29 cellular contexts compared by ENCODE assay signal in genomic region chr14:23626946-23627345, GRCh38. TPM values are rescaled to one million over a fixed set of nuclear protein-coding genes. Genes with fewer than 3 reads are reported as not detected.
DNase-seq lines count a peak whose midpoint lies in the region; ATAC-seq, FAIRE-seq and TF ChIP-seq lines count a peak whose summit lies in the region.
"Had no signal": no experiment of that assay in that cellular context is flagged by ENCODE, and none has a peak within 500 bp of the region (broad histone marks: within the 10 kb centered on the region; RNA-seq: fewer than 3 reads in every experiment).

No MANE protein-coding gene starts in this region.

- H3K9me3 ChIP-seq in HepG2 (ENCODE audit: low read length) (peaks cover 33% of the 10 kb centered on the region), right lobe of liver (peaks cover 0 to 7% (median 0%) of the 10 kb centered on the region in 4 donors), endodermal cell (ENCODE audit: control insufficient read depth, low read length) (peaks cover 74% of the 10 kb centered on the region)
- H3K9me3 ChIP-seq: BE2C had no signal

- DNase-seq in HepG2 (ENCODE audit: low spot score) (no peak), right lobe of liver (no peak), endodermal cell (peak; percentile 11), SHP77 (lab: John Stamatoyannopoulos, UW) (no peak)
- no peak for DNase-seq in stimulated activated CD4-positive, alpha-beta T cell treated with anti-CD3 and anti-CD28 coated beads, Interleukin-4, amount 100 ng/mL, for 1 hour
- DNase-seq: 8988T; ACHN; BE2C; C1 segment of cervical spinal cord; CD4-positive, alpha-beta memory T cell; CD4-positive, CD25-positive, alpha-beta regulatory T cell; CD8-positive, alpha-beta memory T cell; COR-L47; DMS 273 treated with DMSO at 0.1 percent for 48 hours; DMS153; DMS53; DMS79; DND-41; EL; GDM1 had no signal

- TF ChIP-seq RAD21 in HepG2 (CRISPR knock-in tag; IDR thresholded peaks at IDR 0.05) = no peak

- no peaks in the 10 kb centered on the region for H3K27me3 ChIP-seq in HepG2 (ENCODE audit: control insufficient read depth in 1 of 2, insufficient read depth in 2 of 2, low read length in 2 of 2)
- H3K27me3 ChIP-seq in right lobe of liver = no peaks in the 10 kb centered on the region
- no peaks in the 10 kb centered on the region for H3K27me3 ChIP-seq in endodermal cell (ENCODE audit: control insufficient read depth, insufficient read depth, low read length, poor library complexity, severe bottlenecking)
- H3K27me3 ChIP-seq: BE2C, BLaER1 had no signal

- TF ChIP-seq POLR2A in HepG2 (IDR thresholded peaks at IDR 0.05; ENCODE audit: insufficient read depth in 1 of 2, low read depth in 2 of 2, low read length in 2 of 2) = no peak
- TF ChIP-seq POLR2A in right lobe of liver (IDR thresholded peaks at IDR 0.05) = no peak

- no peaks in the 10 kb centered on the region for H4K20me1 ChIP-seq in HepG2 (ENCODE audit: insufficient read depth, low read length)
- H4K20me1 ChIP-seq: BLaER1 had no signal

- intact Hi-C loops in HepG2 (cut with micrococcal nuclease; ENCODE audit: unreplicated experiment) (no loop called here), right lobe of liver (cut with DNase I) (no loop called here)

- TF ChIP-seq CTCF in HepG2 (CRISPR knock-in tag; IDR thresholded peaks at IDR 0.05) (no peak), right lobe of liver (IDR thresholded peaks at IDR 0.05) (no peak), endodermal cell (conservative IDR thresholded peaks at IDR 0.05) (no peak)

- H3K4me2 ChIP-seq in HepG2 (ENCODE audit: low read depth, low read length) = no peak overlapping the region
- H3K4me2 ChIP-seq: BLaER1 had no signal

- H3K27ac ChIP-seq in HepG2 (ENCODE audit: extremely low read length, insufficient read depth, low read length) (no peak overlapping the region), right lobe of liver (no peak overlapping the region), endodermal cell (ENCODE audit: low read depth, low read length) (no peak overlapping the region)
- H3K27ac ChIP-seq: BLaER1 had no signal

- no peak overlapping the region for H3K27ac Mint-ChIP-seq in endodermal cell
- H3K27ac Mint-ChIP-seq: CD14-positive monocyte; CD4-positive, alpha-beta memory T cell; CD4-positive, CD25-positive, alpha-beta regulatory T cell had no signal

- CTCF ChIA-PET in HepG2 (lab: Yijun Ruan, JAX; ENCODE audit: low intra/inter-chr PET ratio, low total read pairs) = no interaction called here

- no peak for ATAC-seq in HepG2
- no peak for ATAC-seq in right lobe of liver
- ATAC-seq: GM12878 had no signal

- TF ChIP-seq EP300 in HepG2 (IDR thresholded peaks at IDR 0.05; ENCODE audit: low read depth in 2 of 2, low read length in 2 of 2) = no peak
- no peak for TF ChIP-seq EP300 in HepG2 (CRISPR knock-in tag; IDR thresholded peaks at IDR 0.05; ENCODE audit: borderline replicate concordance)

- no peak for FAIRE-seq in HepG2 (lab: Jason Lieb, UNC)
- FAIRE-seq: A204.1, GM12878, GM12892, GM18507 had no signal

- H3K27me3 Mint-ChIP-seq in endodermal cell (ENCODE audit: insufficient read depth) = peaks cover 4% of the 10 kb centered on the region

- peaks cover 22% of the 10 kb centered on the region for H3K4me1 Mint-ChIP-seq in endodermal cell

- H3K9ac ChIP-seq in HepG2 (ENCODE audit: insufficient read depth, low read depth, low read length) (no peak overlapping the region), endodermal cell (ENCODE audit: extremely low read depth, low read length, poor library complexity, severe bottlenecking) (no peak overlapping the region)
- H3K9ac ChIP-seq: BLaER1 had no signal

- in situ Hi-C loops in HepG2 (cut with HindIII; ENCODE audit: extremely low pct_ligation_motif_present, low pct_unique_long_range_greater_than_20kb) = no loop called here

- no peaks in the 10 kb centered on the region for H3K79me2 ChIP-seq in HepG2 (ENCODE audit: insufficient read depth, low read length)

- POLR2A ChIA-PET in HepG2 (lab: Yijun Ruan, JAX) = interaction anchor here (1.0 to 3.5 kb wide), 7 partner anchors 9 to 467 kb away, joined by 3 to 24 read pairs (median 6); partner anchors contain the start of genes DHRS2 and PCK2

- H3K4me1 ChIP-seq in HepG2 (ENCODE audit: insufficient read depth, low read length) (peaks cover 39% of the 10 kb centered on the region), right lobe of liver (peaks cover 0 to 3% (median under 1%) of the 10 kb centered on the region in 4 donors), endodermal cell (ENCODE audit: control insufficient read depth, insufficient read depth, low read length) (peaks cover 13% of the 10 kb centered on the region)
- H3K4me1 ChIP-seq: BE2C had no signal

- no peak overlapping the region for H3K4me3 Mint-ChIP-seq in endodermal cell
- H3K4me3 Mint-ChIP-seq: CD14-positive monocyte; CD4-positive, alpha-beta memory T cell; CD4-positive, CD25-positive, alpha-beta regulatory T cell; CD8-positive, alpha-beta memory T cell had no signal

- BruUV-seq in HepG2 (replicated peaks; lab: Mats Ljungman, UMichigan) = no TSS peak

- H3K4me3 ChIP-seq in HepG2 (replicated peaks in 1 of 3; ENCODE audit: insufficient read depth in 1 of 3, low read depth in 2 of 3, low read length in 3 of 3) (no peak overlapping the region), right lobe of liver (no peak overlapping the region), endodermal cell (ENCODE audit: low read length) (no peak overlapping the region)
- H3K4me3 ChIP-seq: BLaER1, GM12878 had no signal

- H3K36me3 Mint-ChIP-seq in endodermal cell (ENCODE audit: low read depth) = no peaks in the 10 kb centered on the region
- H3K36me3 Mint-ChIP-seq: CD14-positive monocyte; CD4-positive, alpha-beta memory T cell; CD4-positive, CD25-positive, alpha-beta regulatory T cell had no signal

- H3K9me3 Mint-ChIP-seq in endodermal cell = peaks cover 62% of the 10 kb centered on the region

- no peak overlapping the region for H2AFZ ChIP-seq in HepG2 (ENCODE audit: low read length)

- no peaks in the 10 kb centered on the region for H3K36me3 ChIP-seq in HepG2 (replicated peaks in 1 of 2; ENCODE audit: control insufficient read depth in 1 of 2, insufficient read depth in 2 of 2, low read length in 2 of 2)
- H3K36me3 ChIP-seq in right lobe of liver = no peaks in the 10 kb centered on the region
- H3K36me3 ChIP-seq in endodermal cell (ENCODE audit: control insufficient read depth, insufficient read depth, low read length) = no peaks in the 10 kb centered on the region
- H3K36me3 ChIP-seq: BE2C, BLaER1 had no signal

RNA-seq across cellular contexts. Expression of gene DHRS2, which starts 9.2 kb away (rescaled TPM):
- 2,867 and 3,021 TPM in 2 replicates for total RNA-seq in HepG2 (2016; rRNA removed; fragmentation: Illumina TruSeq; extraction: Trizol)
- 582 and 659 TPM in 2 replicates for total RNA-seq in HepG2 (2016; cell fraction: cytosol; rRNA removed; fragmentation: Illumina TruSeq; extraction: Trizol; ENCODE audit: low read depth)
- total RNA-seq in HepG2 (2016; cell fraction: insoluble cytoplasmic fraction; rRNA removed; fragmentation: Illumina TruSeq; extraction: Trizol) = 2,776 and 3,102 TPM in 2 replicates
- 925 and 1,194 TPM in 2 replicates for total RNA-seq in HepG2 (2016; cell fraction: membrane; rRNA removed; fragmentation: Illumina TruSeq; extraction: Trizol)
- total RNA-seq in HepG2 (2016; cell fraction: nucleus; rRNA removed; fragmentation: Illumina TruSeq; extraction: Trizol) = 2,259 and 2,462 TPM in 2 replicates
- polyA plus RNA-seq in HepG2 (2011; rRNA removed) = 1,596 and 1,621 TPM in 2 replicates
- polyA plus RNA-seq in HepG2 (2011; cell fraction: cytosol; rRNA removed) = 1,194 and 1,328 TPM in 2 replicates
- 2,740 and 3,322 TPM in 2 replicates for polyA plus RNA-seq in HepG2 (2011; cell fraction: nucleus; rRNA removed)
- polyA plus RNA-seq in HepG2 (2012) = 740 and 1,093 TPM in 2 replicates
- 288 and 375 TPM in 2 replicates for polyA plus RNA-seq in HepG2 (2016; cell fraction: cytosol; fragmentation: Illumina TruSeq; extraction: Trizol; ENCODE audit: low read depth)
- 2,577 and 2,685 TPM in 2 replicates for polyA plus RNA-seq in HepG2 (2016; cell fraction: insoluble cytoplasmic fraction; fragmentation: Illumina TruSeq; extraction: Trizol; ENCODE audit: low read depth)
- polyA plus RNA-seq in HepG2 (2016; cell fraction: membrane; fragmentation: Illumina TruSeq; extraction: Trizol; ENCODE audit: low read depth) = 518 and 720 TPM in 2 replicates
- polyA plus RNA-seq in HepG2 (2016; cell fraction: nucleus; fragmentation: Illumina TruSeq; extraction: Trizol; ENCODE audit: insufficient read depth, low read depth) = 3,957 and 4,035 TPM in 2 replicates
- polyA minus RNA-seq in HepG2 (2011; rRNA and poly(A)+ RNA removed; ENCODE audit: low replicate concordance) = 4.9 and 1,419 TPM in 2 replicates
- 390 and 391 TPM in 2 replicates for polyA minus RNA-seq in HepG2 (2011; cell fraction: cytosol; rRNA and poly(A)+ RNA removed)
- 1,540 and 1,882 TPM in 2 replicates for polyA minus RNA-seq in HepG2 (2011; cell fraction: nucleus; rRNA and poly(A)+ RNA removed)
- total RNA-seq in right lobe of liver = 10 to 100 TPM in 1 of 6 experiments, 1 to 10 TPM in 4, under 1 TPM in 1; 0.53 to 12.3 (median 4.2) TPM
- total RNA-seq in endodermal cell = 1 to 10 TPM in 1 of 2 donors, under 1 TPM in 1; 0.66 to 1.2 TPM
- 1.4 TPM for polyA plus RNA-seq in endodermal cell (2013, experiment 1 of 2)
- 1.1 TPM for polyA plus RNA-seq in endodermal cell (2013, experiment 2 of 2)
- total RNA-seq: CD4-positive, alpha-beta memory T cell; CD4-positive, CD25-positive, alpha-beta regulatory T cell had no signal
- polyA plus RNA-seq: CD14-positive monocyte; CD4-positive, alpha-beta memory T cell; CD8-positive, alpha-beta memory T cell had no signal

RNA-seq across cellular contexts. Expression of gene JPH4, which starts 48.4 kb away (rescaled TPM):
- total RNA-seq in HepG2 (2016; rRNA removed; fragmentation: Illumina TruSeq; extraction: Trizol) = 0.14 and 0.22 TPM in 2 replicates
- 0.10 TPM in 1 of 2 replicates, not detected in the other for total RNA-seq in HepG2 (2016; cell fraction: cytosol; rRNA removed; fragmentation: Illumina TruSeq; extraction: Trizol; ENCODE audit: low read depth)
- total RNA-seq in HepG2 (2016; cell fraction: insoluble cytoplasmic fraction; rRNA removed; fragmentation: Illumina TruSeq; extraction: Trizol) = 0.13 and 0.15 TPM in 2 replicates
- 0.10 and 0.22 TPM in 2 replicates for total RNA-seq in HepG2 (2016; cell fraction: membrane; rRNA removed; fragmentation: Illumina TruSeq; extraction: Trizol)
- total RNA-seq in HepG2 (2016; cell fraction: nucleus; rRNA removed; fragmentation: Illumina TruSeq; extraction: Trizol) = 0.12 and 0.44 TPM in 2 replicates
- 0.08 and 0.16 TPM in 2 replicates for polyA plus RNA-seq in HepG2 (2011; rRNA removed)
- 0.15 and 0.18 TPM in 2 replicates for polyA plus RNA-seq in HepG2 (2011; cell fraction: cytosol; rRNA removed)
- 1.1 TPM in 2 replicates for polyA plus RNA-seq in HepG2 (2011; cell fraction: nucleus; rRNA removed)
- polyA plus RNA-seq in HepG2 (2012) = 0.16 and 0.54 TPM in 2 replicates
- polyA plus RNA-seq in HepG2 (2016; cell fraction: cytosol; fragmentation: Illumina TruSeq; extraction: Trizol; ENCODE audit: low read depth) = 0.05 and 0.10 TPM in 2 replicates
- polyA plus RNA-seq in HepG2 (2016; cell fraction: insoluble cytoplasmic fraction; fragmentation: Illumina TruSeq; extraction: Trizol; ENCODE audit: low read depth) = 0.22 and 0.33 TPM in 2 replicates
- polyA plus RNA-seq in HepG2 (2016; cell fraction: membrane; fragmentation: Illumina TruSeq; extraction: Trizol; ENCODE audit: low read depth) = 0.10 and 0.17 TPM in 2 replicates
- 0.42 and 0.55 TPM in 2 replicates for polyA plus RNA-seq in HepG2 (2016; cell fraction: nucleus; fragmentation: Illumina TruSeq; extraction: Trizol; ENCODE audit: insufficient read depth, low read depth)
- polyA minus RNA-seq in HepG2 (2011; rRNA and poly(A)+ RNA removed; ENCODE audit: low replicate concordance) = 0.18 TPM in 1 of 2 replicates, not detected in the other
- polyA minus RNA-seq in HepG2 (2011; cell fraction: cytosol; rRNA and poly(A)+ RNA removed) = 0.35 TPM in 1 of 2 replicates, not detected in the other
- polyA minus RNA-seq in HepG2 (2011; cell fraction: nucleus; rRNA and poly(A)+ RNA removed) = 0.13 and 0.25 TPM in 2 replicates
- total RNA-seq in right lobe of liver = under 1 TPM in 3 of 6 experiments, not detected in 3; 0.07 to 0.20 (median 0.19) TPM
- total RNA-seq in endodermal cell = under 1 TPM; 0.18 to 0.91 TPM
- 13.1 TPM for polyA plus RNA-seq in endodermal cell (2013, experiment 1 of 2)
- 12.8 TPM for polyA plus RNA-seq in endodermal cell (2013, experiment 2 of 2)
- total RNA-seq: A673; CD4-positive, alpha-beta memory T cell; CD4-positive, CD25-positive, alpha-beta regulatory T cell; G401 had no signal
- polyA plus RNA-seq: AG04450; CD8-positive, alpha-beta memory T cell had no signal

RNA-seq across cellular contexts. Expression of gene AP1G2, which starts 59.4 kb away (rescaled TPM):
- total RNA-seq in HepG2 (2016; rRNA removed; fragmentation: Illumina TruSeq; extraction: Trizol) = 39.4 and 96.9 TPM in 2 replicates
- total RNA-seq in HepG2 (2016; cell fraction: cytosol; rRNA removed; fragmentation: Illumina TruSeq; extraction: Trizol; ENCODE audit: low read depth) = 27.1 and 29.2 TPM in 2 replicates
- total RNA-seq in HepG2 (2016; cell fraction: insoluble cytoplasmic fraction; rRNA removed; fragmentation: Illumina TruSeq; extraction: Trizol) = 43.1 and 100 TPM in 2 replicates
- total RNA-seq in HepG2 (2016; cell fraction: membrane; rRNA removed; fragmentation: Illumina TruSeq; extraction: Trizol) = 15.6 and 15.9 TPM in 2 replicates
- total RNA-seq in HepG2 (2016; cell fraction: nucleus; rRNA removed; fragmentation: Illumina TruSeq; extraction: Trizol) = 143 and 149 TPM in 2 replicates
- polyA plus RNA-seq in HepG2 (2011; rRNA removed) = 611 and 685 TPM in 2 replicates
- 118 and 170 TPM in 2 replicates for polyA plus RNA-seq in HepG2 (2011; cell fraction: cytosol; rRNA removed)
- 4,733 and 5,679 TPM in 2 replicates for polyA plus RNA-seq in HepG2 (2011; cell fraction: nucleus; rRNA removed)
- 202 and 318 TPM in 2 replicates for polyA plus RNA-seq in HepG2 (2012)
- polyA plus RNA-seq in HepG2 (2016; cell fraction: cytosol; fragmentation: Illumina TruSeq; extraction: Trizol; ENCODE audit: low read depth) = 12.6 and 13.8 TPM in 2 replicates
- polyA plus RNA-seq in HepG2 (2016; cell fraction: insoluble cytoplasmic fraction; fragmentation: Illumina TruSeq; extraction: Trizol; ENCODE audit: low read depth) = 49.4 and 63.1 TPM in 2 replicates
- 18.9 and 19.4 TPM in 2 replicates for polyA plus RNA-seq in HepG2 (2016; cell fraction: membrane; fragmentation: Illumina TruSeq; extraction: Trizol; ENCODE audit: low read depth)
- 559 and 594 TPM in 2 replicates for polyA plus RNA-seq in HepG2 (2016; cell fraction: nucleus; fragmentation: Illumina TruSeq; extraction: Trizol; ENCODE audit: insufficient read depth, low read depth)
- polyA minus RNA-seq in HepG2 (2011; rRNA and poly(A)+ RNA removed; ENCODE audit: low replicate concordance) = 166 and 365 TPM in 2 replicates
- polyA minus RNA-seq in HepG2 (2011; cell fraction: cytosol; rRNA and poly(A)+ RNA removed) = 55.5 and 58.2 TPM in 2 replicates
- 527 and 596 TPM in 2 replicates for polyA minus RNA-seq in HepG2 (2011; cell fraction: nucleus; rRNA and poly(A)+ RNA removed)
- total RNA-seq in right lobe of liver = 10 to 100 TPM; 13.6 to 25.9 (median 23.0) TPM
- total RNA-seq in endodermal cell = 100 to 1,000 TPM; 203 to 209 TPM
- polyA plus RNA-seq in endodermal cell (2013, experiment 1 of 2) = 85.8 TPM
- 69.8 TPM for polyA plus RNA-seq in endodermal cell (2013, experiment 2 of 2)

Comparison
In these comparisons a context has a peak if more than half of its experiments do, and no peak if none do; other contexts are left out.
1. RNA of gene DHRS2, which starts 9.2 kb away (total RNA-seq): 582 to 3,102 TPM in HepG2; 0.53 to 12.3 TPM in right lobe of liver and 0.66 to 1.2 TPM in endodermal cell; every median in the first group is over 10 times any median in the second.